ENCODE assay signal across 25 cellular contexts in genomic region chr3:54917862-54918261, GRCh38. TPM values are rescaled to one million over a fixed set of nuclear protein-coding genes. Genes with fewer than 3 reads are reported as not detected.
"Had no signal": no experiment of that assay in that cellular context is flagged by ENCODE, and none has a peak within 500 bp of the region (broad histone marks: within the 10 kb centered on the region; RNA-seq: fewer than 3 reads in every experiment).

No MANE protein-coding gene starts in this region.

- H3K4me3 ChIP-seq: hepatocyte, lung, thoracic aorta, vagina had no signal

- ATAC-seq: activated T-cell treated with anti-CD3 and anti-CD28 coated beads, Interleukin-2, amount 50 U/mL, for 72 hours; left lobe of liver; natural killer cell had no signal

- H3K27ac ChIP-seq: hepatocyte, thoracic aorta, vagina had no signal

- H3K27me3 ChIP-seq: hepatocyte, vagina had no signal

- H3K9me3 ChIP-seq: thoracic aorta, vagina had no signal

- DNase-seq: activated B cell treated with CpG ODN at 0.5 μM for 24 hours; activated CD4-positive, alpha-beta memory T cell treated with anti-CD3 and anti-CD28 coated beads, Interleukin-2, amount 10 ng/mL, durations not matched to agents 7 days and 5 days; activated CD4-positive, alpha-beta T cell treated with anti-CD3 and anti-CD28 coated beads, Interleukin-2, amount 10 ng/mL, durations not matched to agents 24 days and 14 days; activated effector memory CD4-positive, alpha-beta T cell treated with Interleukin-2 at 50 U/mL for 16 hours; activated naive CD4-positive, alpha-beta T cell treated with anti-CD3 and anti-CD28 coated beads for 36 hours; activated T-cell treated with anti-CD3 and anti-CD28 coated beads, Interleukin-2, amount 50 U/mL, for 72 hours; dermis blood vessel endothelial cell; effector CD8-positive, alpha-beta T cell; erythroblast; glutamatergic neuron; immature natural killer cell; natural killer cell; retina; stimulated activated CD4-positive, alpha-beta T cell treated with anti-CD3 and anti-CD28 coated beads, Interleukin-4, amount 100 ng/mL, for 24 hours; stimulated activated naive CD4-positive, alpha-beta T cell treated with Interleukin-2 at 50 U/mL for 16 hours had no signal

- H3K36me3 ChIP-seq: thoracic aorta, vagina had no signal

RNA-seq across cellular contexts. Expression of gene LRTM1, which starts 10.0 kb away (rescaled TPM):
- total RNA-seq: activated B cell treated with CpG ODN at 0.5 μM for 24 hours; activated CD4-positive, alpha-beta memory T cell treated with anti-CD3 and anti-CD28 coated beads, Interleukin-2, amount 10 ng/mL, durations not matched to agents 7 days and 5 days; activated CD4-positive, alpha-beta T cell treated with anti-CD3 and anti-CD28 coated beads, Interleukin-2, amount 10 ng/mL, durations not matched to agents 24 days and 14 days; activated naive CD4-positive, alpha-beta T cell treated with anti-CD3 and anti-CD28 coated beads for 36 hours; activated T-cell treated with anti-CD3 and anti-CD28 coated beads, Interleukin-2, amount 50 U/mL, for 72 hours; cardiac septum; dermis blood vessel endothelial cell; frontal cortex; hepatocyte; kidney epithelial cell; left lobe of liver; lung; natural killer cell; osteoblast; progenitor cell of endocrine pancreas; thoracic aorta; vagina had no signal
